1 cellular context compared by ENCODE assay signal in genomic region chr20:59777321-59777705, GRCh38.
TF ChIP-seq lines count a peak whose summit lies in the region.

No MANE protein-coding gene starts in this region.

TF ChIP-seq in SK-N-SH, 30 proteins besides CTCF, POLR2A, EP300 and RAD21 (continued from another document):
- TF ChIP-seq PBX3 (IDR thresholded peaks at IDR 0.05), result no peak
- no peak for TF ChIP-seq FOSL2 (IDR thresholded peaks at IDR 0.05; ENCODE audit: borderline replicate concordance, low read depth)
